ENCODE assay signal across 11 cellular contexts in genomic region chr1:229058716-229059115, GRCh38.
DNase-seq lines count a peak whose midpoint lies in the region; ATAC-seq and TF ChIP-seq lines count a peak whose summit lies in the region.
"Had no signal": no experiment of that assay in that cellular context is flagged by ENCODE, and none has a peak within 500 bp of the region (broad histone marks: within the 10 kb centered on the region; RNA-seq: fewer than 3 reads in every experiment).

No MANE protein-coding gene starts in this region.

- H3K27ac ChIP-seq in sigmoid colon: peak overlapping the region in 3 of 4 donors; percentile 41 to 61 (median 61)
- H3K27ac ChIP-seq in PC-9: no peak overlapping the region
- H3K27ac ChIP-seq: colonic mucosa had no signal

- H3K27me3 ChIP-seq in sigmoid colon: no peaks in the 10 kb centered on the region
- H3K27me3 ChIP-seq in PC-9 (ENCODE audit: insufficient read depth, low read depth): peaks cover 72% of the 10 kb centered on the region
- H3K27me3 ChIP-seq: colonic mucosa, tibial artery had no signal

- TF ChIP-seq CTCF in sigmoid colon (IDR thresholded peaks at IDR 0.05): no peak
- TF ChIP-seq CTCF in PC-9 (conservative IDR thresholded peaks at IDR 0.05): no peak

- H3K79me2 ChIP-seq in PC-9 (ENCODE audit: low read depth): no peaks in the 10 kb centered on the region

- H3K9me3 ChIP-seq in sigmoid colon (no peaks in the 10 kb centered on the region), PC-9 (ENCODE audit: insufficient read depth, low read depth) (no peaks in the 10 kb centered on the region)
- H3K9me3 ChIP-seq: colonic mucosa, tibial artery had no signal

- no peak overlapping the region for H2AFZ ChIP-seq in PC-9

- no peaks in the 10 kb centered on the region for H3F3A ChIP-seq in PC-9 (ENCODE audit: insufficient read depth, low read depth)

- intact Hi-C loops in left ventricle myocardium superior (cut with micrococcal nuclease): no loop called here
- intact Hi-C loops in sigmoid colon (cut with DNase I): no loop called here
- intact Hi-C loops in PC-9 (cut with micrococcal nuclease; ENCODE audit: unreplicated experiment): no loop called here

- WGBS in sigmoid colon, 2 donors: 63 to 82% methylated on average over 11 of the region's 11 CpGs

- DNase-seq in NCI-H1105 treated with DMSO at 0.1 percent for 48 hours (lab: John Stamatoyannopoulos, UW) (peak; percentile 26), NCI-H1105 (lab: John Stamatoyannopoulos, UW) (no peak), NCI-H510A (lab: John Stamatoyannopoulos, UW) (peak; percentile 63), left ventricle myocardium superior (peak; percentile 46), sigmoid colon (peak; percentile 72), PC-9 (no peak), glomerular visceral epithelial cell (ENCODE audit: extremely low spot score) (no peak), HuH-7.5 (ENCODE audit: low spot score) (no peak)
- DNase-seq: colonic mucosa, glutamatergic neuron had no signal

- H3K4me1 ChIP-seq in sigmoid colon (peaks cover 0 to 37% (median 30%) of the 10 kb centered on the region in 4 donors), PC-9 (replicated peaks; ENCODE audit: insufficient read depth) (no peaks in the 10 kb centered on the region)
- H3K4me1 ChIP-seq: colonic mucosa had no signal

- H3K4me3 ChIP-seq in sigmoid colon: no peak overlapping the region
- no peak overlapping the region for H3K4me3 ChIP-seq in PC-9
- H3K4me3 ChIP-seq: colonic mucosa, tibial artery had no signal

- no TSS peak for BruUV-seq in PC-9 (replicated peaks; lab: Mats Ljungman, UMichigan)

- POLR2A ChIA-PET in PC-9 (lab: Charles Lee; ENCODE audit: unreplicated experiment): no interaction called here

- no peaks in the 10 kb centered on the region for H3K9me2 ChIP-seq in PC-9 (ENCODE audit: insufficient read depth)

- H3K36me3 ChIP-seq in sigmoid colon (no peaks in the 10 kb centered on the region), PC-9 (ENCODE audit: low read depth) (no peaks in the 10 kb centered on the region)
- H3K36me3 ChIP-seq: colonic mucosa, tibial artery had no signal

- no peaks in the 10 kb centered on the region; the same call in 1 of the 2 replicates for H4K20me1 ChIP-seq in PC-9 (ENCODE audit: insufficient read depth)

- no peak for TF ChIP-seq EP300 in sigmoid colon (IDR thresholded peaks at IDR 0.05)

- ATAC-seq in left ventricle myocardium superior: peak; percentile 42

- TF ChIP-seq POLR2A in sigmoid colon (IDR thresholded peaks at IDR 0.05): no peak

- CTCF ChIA-PET in PC-9 (lab: Charles Lee): no interaction called here

- H3K4me2 ChIP-seq in PC-9: no peak overlapping the region

Comparison
In these comparisons a context has a peak if more than half of its experiments do, and no peak if none do; other contexts are left out.
1. DNase-seq: peak in NCI-H1105 treated with DMSO at 0.1 percent for 48 hours (single experiment), NCI-H510A (single experiment), left ventricle myocardium superior (single experiment) and sigmoid colon (single experiment); none in NCI-H1105 (single experiment), PC-9 (0 of 2), glomerular visceral epithelial cell (single experiment) and HuH-7.5 (single experiment).